Comparison of ENCODE assay signal across 17 cellular contexts in genomic region chr6:144185133-144185836, GRCh38. TPM values are rescaled to one million over a fixed set of nuclear protein-coding genes. Genes with fewer than 3 reads are reported as not detected.
DNase-seq lines count a peak whose midpoint lies in the region; ATAC-seq, FAIRE-seq and TF ChIP-seq lines count a peak whose summit lies in the region.
"Had no signal": no experiment of that assay in that cellular context is flagged by ENCODE, and none has a peak within 500 bp of the region (broad histone marks: within the 10 kb centered on the region; RNA-seq: fewer than 3 reads in every experiment).

No MANE protein-coding gene starts in this region.

- FAIRE-seq in GM12891 (lab: Jason Lieb, UNC) (peak; percentile 73), astrocyte (lab: Jason Lieb, UNC) (no peak), RCC 7860 (lab: Jason Lieb, UNC) (no peak)

- no peaks in the 10 kb centered on the region for H3K36me3 ChIP-seq in astrocyte (ENCODE audit: insufficient read depth, low read length)

- no peak overlapping the region for H3K27ac ChIP-seq in astrocyte (ENCODE audit: low read depth, low read length)

- H2AFZ ChIP-seq in astrocyte (ENCODE audit: low read depth, low read length): no peak overlapping the region

- peaks cover 4% of the 10 kb centered on the region for H3K27me3 Mint-ChIP-seq in astrocyte (ENCODE audit: low read depth, unreplicated experiment)
- H3K27me3 Mint-ChIP-seq: CD4-positive, alpha-beta memory T cell had no signal

- H3K9me3 ChIP-seq in astrocyte (ENCODE audit: insufficient read depth, low read depth, low read length): peaks cover 5% of the 10 kb centered on the region

- H3K4me3 Mint-ChIP-seq in astrocyte (ENCODE audit: unreplicated experiment): no peak overlapping the region
- H3K4me3 Mint-ChIP-seq: CD4-positive, alpha-beta memory T cell had no signal

- no peak overlapping the region for H3K4me3 ChIP-seq in astrocyte (ENCODE audit: insufficient read depth, low read depth, low read length)
- no peak overlapping the region for H3K4me3 ChIP-seq in fibroblast of the aortic adventitia (ENCODE audit: low read depth, low read length)

- TF ChIP-seq POLR2A in GM12891 (IDR thresholded peaks at IDR 0.05; ENCODE audit: low read depth, low read length): no peak

- H3K27me3 ChIP-seq in astrocyte (ENCODE audit: insufficient read depth, low read length): no peaks in the 10 kb centered on the region

- no peaks in the 10 kb centered on the region for H3K4me1 ChIP-seq in astrocyte (ENCODE audit: insufficient read depth, low read length)

- no peak overlapping the region for H3K4me2 ChIP-seq in astrocyte (ENCODE audit: low read length)

- TF ChIP-seq CTCF in astrocyte (IDR thresholded peaks at IDR 0.05; ENCODE audit: insufficient read depth, low read depth, low read length) (no peak), fibroblast of the aortic adventitia (IDR thresholded peaks at IDR 0.05; ENCODE audit: insufficient read depth, low read length) (no peak)

- H4K20me1 ChIP-seq in astrocyte (ENCODE audit: insufficient read depth, low read length): no peaks in the 10 kb centered on the region

- H3K79me2 ChIP-seq in astrocyte (ENCODE audit: insufficient read depth, low read length): no peaks in the 10 kb centered on the region

- no peak overlapping the region for H3K9ac ChIP-seq in astrocyte (ENCODE audit: low read length)

- no peak overlapping the region for H3K27ac Mint-ChIP-seq in astrocyte (ENCODE audit: unreplicated experiment)
- H3K27ac Mint-ChIP-seq: CD4-positive, alpha-beta memory T cell had no signal

- peaks cover 2% of the 10 kb centered on the region for H3K36me3 Mint-ChIP-seq in astrocyte (ENCODE audit: low read depth, unreplicated experiment)

- H3K4me1 Mint-ChIP-seq in astrocyte (ENCODE audit: low read depth, unreplicated experiment): peaks cover 3% of the 10 kb centered on the region

- DNase-seq in GM12891 (ENCODE audit: insufficient read length, low spot score): no peak
- DNase-seq in astrocyte (ENCODE audit: low read depth): peak; percentile 23
- DNase-seq in fibroblast of the aortic adventitia (ENCODE audit: low read depth): peak; percentile 25
- peak; percentile 9 for DNase-seq in stromal cell of bone marrow (ENCODE audit: low read depth)
- DNase-seq in RCC 7860 (ENCODE audit: low spot score): no peak
- no peak for DNase-seq in SW 1271 (lab: John Stamatoyannopoulos, UW)
- DNase-seq: Calu3; CD4-positive, alpha-beta memory T cell; DMS79; GOT3; Kasumi-1; MV-4-11; NCI-H1417 treated with DMSO at 0.1 percent for 48 hours; NCI-H1930; NCI-H446; NCI-H69 had no signal

- ATAC-seq in GM19351 (IDR thresholded peaks at IDR 0.05; ENCODE audit: unreplicated experiment): no peak

- no peaks in the 10 kb centered on the region for H3K9me3 Mint-ChIP-seq in astrocyte (ENCODE audit: unreplicated experiment)

TF ChIP-seq in GM12891, 5 proteins besides CTCF, POLR2A, EP300 and RAD21:
- TF ChIP-seq POU2F2 (IDR thresholded peaks at IDR 0.05; ENCODE audit: low read depth, low read length) (no peak), PAX5 (IDR thresholded peaks at IDR 0.05; ENCODE audit: insufficient read depth, low read length, severe bottlenecking) (no peak), POLR2AphosphoS5 (IDR thresholded peaks at IDR 0.05; ENCODE audit: low read depth, low read length) (no peak)

RNA-seq across cellular contexts. Expression of gene STX11, which starts 35.0 kb away (rescaled TPM):
- polyA plus RNA-seq in GM12891 (2012; ENCODE audit: low read depth, missing spikeins): 14.3 TPM
- 1.9 and 2.0 TPM in 2 replicates for total RNA-seq in astrocyte
- 0.16 and 3.5 TPM in 2 replicates for total RNA-seq in fibroblast of the aortic adventitia (ENCODE audit: low replicate concordance)

Comparison
In these comparisons a context has a peak if more than half of its experiments do, and no peak if none do; other contexts are left out.
1. DNase-seq: peak in astrocyte (single experiment), fibroblast of the aortic adventitia (single experiment) and stromal cell of bone marrow (single experiment); none in GM12891 (single experiment), RCC 7860 (single experiment) and SW 1271 (0 of 2).